ENCODE assay signal across 13 cellular contexts in genomic region chr11:17927041-17927440, GRCh38.
DNase-seq lines count a peak whose midpoint lies in the region; ATAC-seq and TF ChIP-seq lines count a peak whose summit lies in the region.
"Had no signal": no experiment of that assay in that cellular context is flagged by ENCODE, and none has a peak within 500 bp of the region (broad histone marks: within the 10 kb centered on the region; RNA-seq: fewer than 3 reads in every experiment).

No MANE protein-coding gene starts in this region.

- H3K27ac ChIP-seq in A673 (ENCODE audit: low read depth, low read length, poor library complexity, severe bottlenecking) (peak overlapping the region; percentile 44), IMR-90 (ENCODE audit: insufficient read depth, low read length) (no peak overlapping the region; the same call in 1 of the 2 replicates)
- H3K27ac ChIP-seq: C4-2B had no signal

- DNase-seq in A673 (ENCODE audit: low spot score): no peak
- DNase-seq in IMR-90: no peak
- peak; percentile 14 for DNase-seq in fibroblast of gingiva (ENCODE audit: low read depth)
- no peak for DNase-seq in neural crest cell (ENCODE audit: low read depth, low spot score)
- no peak for DNase-seq in NCI-H1105 treated with DMSO at 0.1 percent for 48 hours (lab: John Stamatoyannopoulos, UW)
- DNase-seq: BE2C; CD4-positive, alpha-beta memory T cell; DMS53 had no signal

- 100% methylated on average over 1 of the region's 3 CpGs; no CpG with 5 or more reads in 1 of the 2 experiments for WGBS in IMR-90 (ENCODE audit: extremely low coverage in 2 of 2, insufficient read length in 1 of 2), 2 experiments

- H4K20me1 ChIP-seq in IMR-90 (ENCODE audit: insufficient read depth, low read length): no peaks in the 10 kb centered on the region

- H3K4me3 Mint-ChIP-seq in neural crest cell: no peak overlapping the region
- H3K4me3 Mint-ChIP-seq: CD4-positive, alpha-beta memory T cell; HFFc6 had no signal

- no peak overlapping the region for H2BK5ac ChIP-seq in IMR-90 (ENCODE audit: low read depth, low read length, poor library complexity, severe bottlenecking)

- H4K8ac ChIP-seq in IMR-90 (ENCODE audit: low read depth in 2 of 2, low read length in 2 of 2): no peak overlapping the region

- H2BK20ac ChIP-seq in IMR-90 (ENCODE audit: low read depth, low read length): peak overlapping the region; percentile 28; the same call in 1 of the 2 replicates

- ATAC-seq in IMR-90 (ENCODE audit: low read depth) (no peak), esophagus mucosa (no peak), HG02763 (IDR thresholded peaks at IDR 0.05; ENCODE audit: unreplicated experiment) (no peak)
- ATAC-seq: HepG2 had no signal

- no peak overlapping the region for H3K4me3 ChIP-seq in A673 (ENCODE audit: low read depth, low read length, poor library complexity, severe bottlenecking)
- H3K4me3 ChIP-seq in IMR-90 (ENCODE audit: insufficient read depth, low read depth, low read length): no peak overlapping the region

- peak overlapping the region; percentile 55 for H3K27ac Mint-ChIP-seq in neural crest cell (ENCODE audit: unreplicated experiment)
- H3K27ac Mint-ChIP-seq: CD4-positive, alpha-beta memory T cell; HFFc6 had no signal

- H3K56ac ChIP-seq in IMR-90 (ENCODE audit: extremely low read depth, insufficient read depth, low read length): no peak overlapping the region

- H2AFZ ChIP-seq in IMR-90 (replicated peaks; ENCODE audit: low read length, poor library complexity): no peak overlapping the region

- TF ChIP-seq RAD21 in IMR-90 (IDR thresholded peaks at IDR 0.05; ENCODE audit: low read length): no peak

- H3K36me3 ChIP-seq in A673 (ENCODE audit: insufficient read depth, low read length, poor library complexity, severe bottlenecking) (no peaks in the 10 kb centered on the region), IMR-90 (ENCODE audit: control insufficient read depth, insufficient read depth, low read length) (no peaks in the 10 kb centered on the region)
- H3K36me3 ChIP-seq: BE2C had no signal

- no peak overlapping the region for H3K4ac ChIP-seq in IMR-90 (ENCODE audit: low read depth, low read length)

- no peak overlapping the region for H2BK120ac ChIP-seq in IMR-90 (ENCODE audit: low read depth, low read length)

- no peaks in the 10 kb centered on the region for H3K27me3 Mint-ChIP-seq in neural crest cell (ENCODE audit: low read depth)
- H3K27me3 Mint-ChIP-seq: CD4-positive, alpha-beta memory T cell had no signal

- no peak overlapping the region for H2AK5ac ChIP-seq in IMR-90 (ENCODE audit: low read depth, low read length)

- H3K4me1 ChIP-seq in A673 (ENCODE audit: insufficient read depth, low read length, poor library complexity, severe bottlenecking) (peaks cover 57% of the 10 kb centered on the region), IMR-90 (ENCODE audit: control insufficient read depth, insufficient read depth, low read length) (peaks cover 9% of the 10 kb centered on the region; the same call in 1 of the 2 replicates)
- H3K4me1 ChIP-seq: BE2C had no signal

- no peak for TF ChIP-seq CTCF in A673 (conservative IDR thresholded peaks at IDR 0.05; ENCODE audit: low read depth, low read length)
- TF ChIP-seq CTCF in IMR-90 (conservative IDR thresholded peaks at IDR 0.05; ENCODE audit: low read depth, low read length): no peak
- TF ChIP-seq CTCF in neural crest cell (conservative IDR thresholded peaks at IDR 0.05): no peak

- H2BK15ac ChIP-seq in IMR-90 (ENCODE audit: low read depth, low read length): no peak overlapping the region

- H3K79me1 ChIP-seq in IMR-90 (ENCODE audit: low read depth in 1 of 2, low read length in 2 of 2): no peaks in the 10 kb centered on the region

- H4K5ac ChIP-seq in IMR-90 (ENCODE audit: low read depth, low read length): no peak overlapping the region

- in situ Hi-C loops in IMR-90 (cut with MboI; ENCODE audit: low sequenced_read_pairs): no loop called here

- H2AK9ac ChIP-seq in IMR-90 (replicated peaks; ENCODE audit: low read depth, low read length, poor library complexity): no peak overlapping the region

- no TSS peak for BruUV-seq in A673 (replicated peaks; lab: Mats Ljungman, UMichigan)
- BruUV-seq in IMR-90 (replicated peaks; lab: Mats Ljungman, UMichigan): no TSS peak

- H3K27me3 ChIP-seq in A673 (replicated peaks; ENCODE audit: insufficient read depth, low read depth, low read length, poor library complexity): no peaks in the 10 kb centered on the region
- H3K27me3 ChIP-seq in IMR-90 (ENCODE audit: control insufficient read depth, insufficient read depth, low read length): no peaks in the 10 kb centered on the region
- H3K27me3 ChIP-seq: BE2C had no signal

- H3K14ac ChIP-seq in IMR-90 (replicated peaks; ENCODE audit: low read depth, low read length): 0 out of 2 replicates have a peak overlapping the region, but pooled peaks have one; percentile 5

- peaks cover 17% of the 10 kb centered on the region for H3K4me1 Mint-ChIP-seq in neural crest cell

- TF ChIP-seq POLR2A in IMR-90 (IDR thresholded peaks at IDR 0.05; ENCODE audit: low read depth, low read length): no peak

- H3K9me3 Mint-ChIP-seq in neural crest cell: no peaks in the 10 kb centered on the region
- H3K9me3 Mint-ChIP-seq: CD4-positive, alpha-beta memory T cell; HFFc6 had no signal

- H3K9me3 ChIP-seq in A673 (ENCODE audit: low read depth, low read length, poor library complexity, severe bottlenecking) (no peaks in the 10 kb centered on the region), IMR-90 (ENCODE audit: control insufficient read depth, insufficient read depth, low read length) (no peaks in the 10 kb centered on the region)
- H3K9me3 ChIP-seq: BE2C had no signal

- POLR2A ChIA-PET in A673 (lab: Charles Lee; ENCODE audit: low non-redundant PET): no interaction called here
- POLR2A ChIA-PET in IMR-90 (lab: Charles Lee; ENCODE audit: unreplicated experiment): no interaction called here

- no peak overlapping the region for H3K23ac ChIP-seq in IMR-90 (ENCODE audit: low read depth, low read length)

- no peak overlapping the region for H3K4me2 ChIP-seq in IMR-90 (ENCODE audit: low read depth, low read length)

- intact Hi-C loops in A673 (cut with micrococcal nuclease; ENCODE audit: unreplicated experiment): no loop called here
- intact Hi-C loops in IMR-90 (cut with micrococcal nuclease): no loop called here

- no peak overlapping the region for H3K9ac ChIP-seq in IMR-90 (ENCODE audit: low read depth, low read length)

- peaks cover 5% of the 10 kb centered on the region; the same call in 1 of the 2 replicates for H3K9me1 ChIP-seq in IMR-90 (ENCODE audit: insufficient read depth, low read length)

- dilution Hi-C loops in IMR-90 (cut with HindIII; ENCODE audit: low sequenced_read_pairs, unreplicated experiment): no loop called here

- peaks cover 3% of the 10 kb centered on the region for H3K36me3 Mint-ChIP-seq in neural crest cell (ENCODE audit: low read depth)

- H3K18ac ChIP-seq in IMR-90 (ENCODE audit: low read depth, low read length): peak overlapping the region; percentile 29; the same call in 1 of the 2 replicates

- CTCF ChIA-PET in A673 (lab: Charles Lee) (no interaction called here), IMR-90 (lab: Yijun Ruan, JAX) (no interaction called here)

- no peak overlapping the region for H4K91ac ChIP-seq in IMR-90 (ENCODE audit: insufficient read depth, low read depth, low read length)

TF ChIP-seq in IMR-90, 13 proteins besides CTCF, POLR2A, EP300 and RAD21:
- TF ChIP-seq CHD1 (IDR thresholded peaks at IDR 0.05; ENCODE audit: low read depth, low read length): no peak
- TF ChIP-seq RFX5 (IDR thresholded peaks at IDR 0.05; ENCODE audit: low read depth, low read length): no peak
